12 cellular contexts compared by ENCODE assay signal in genomic region chr3:184603156-184604030, GRCh38. TPM values are rescaled to one million over a fixed set of nuclear protein-coding genes. Genes with fewer than 3 reads are reported as not detected.
DNase-seq lines count a peak whose midpoint lies in the region; ATAC-seq, FAIRE-seq and TF ChIP-seq lines count a peak whose summit lies in the region.
"Had no signal": no experiment of that assay in that cellular context is flagged by ENCODE, and none has a peak within 500 bp of the region (broad histone marks: within the 10 kb centered on the region; RNA-seq: fewer than 3 reads in every experiment).

No MANE protein-coding gene starts in this region.

- intact Hi-C loops in ovary (cut with DNase I), result loop anchor here in 2 of 4 donors (5.0 kb wide), 2 partner anchors 36 to 74 kb away; no protein-coding TSS in a partner anchor

- no peaks in the 10 kb centered on the region for H3K9me3 Mint-ChIP-seq in WTC11
- no peaks in the 10 kb centered on the region for H3K9me3 Mint-ChIP-seq in stimulated activated effector memory CD8-positive, alpha-beta T cell treated with anti-CD3 and anti-CD28 coated beads, Interleukin-12 subunit alpha, Interleukin-12 subunit beta, amount 100 ng/mL, for 72 hours
- H3K9me3 Mint-ChIP-seq: HFFc6 had no signal

- CTCF ChIA-PET in WTC11 (lab: Charles Lee), result interaction anchor here (0.9 to 5.9 kb wide), 11 partner anchors 11 to 175 kb away, joined by 3 to 78 read pairs (median 4); partner anchors contain the start of gene EPHB3

- FAIRE-seq in frontal cortex (lab: Jason Lieb, UNC), result no peak
- FAIRE-seq: endothelial cell of umbilical vein had no signal

- no peaks in the 10 kb centered on the region for H4K20me1 ChIP-seq in Karpas-422 (ENCODE audit: insufficient read depth, low read depth, low read length)

- no peaks in the 10 kb centered on the region for H3K79me2 ChIP-seq in Karpas-422 (ENCODE audit: low read length)

- no peak overlapping the region for H2AFZ ChIP-seq in Karpas-422 (ENCODE audit: low read length)

- peak; percentile 25 for DNase-seq in CD1c-positive myeloid dendritic cell (ENCODE audit: extremely low spot score)
- no peak for DNase-seq in WTC11 (ENCODE audit: low spot score)
- no peak for DNase-seq in right atrium auricular region (ENCODE audit: low spot score)
- DNase-seq in ovary, result peak in 1 of 5 donors; percentile 49
- DNase-seq in stimulated activated effector memory CD8-positive, alpha-beta T cell treated with anti-CD3 and anti-CD28 coated beads, Interleukin-12 subunit alpha, Interleukin-12 subunit beta, amount 100 ng/mL, for 72 hours (ENCODE audit: low spot score in 2 of 2), result no peak
- no peak for DNase-seq in Karpas-422
- DNase-seq in frontal cortex (ENCODE audit: low spot score in 2 of 2), result no peak
- DNase-seq in NCI-H345 (lab: John Stamatoyannopoulos, UW), result no peak
- DNase-seq: HFFc6, T-helper 1 cell had no signal

- no peak for ATAC-seq in WTC11
- ATAC-seq in stimulated activated effector memory CD8-positive, alpha-beta T cell treated with anti-CD3 and anti-CD28 coated beads, Interleukin-12 subunit alpha, Interleukin-12 subunit beta, amount 100 ng/mL, for 72 hours, result no peak

- no peaks in the 10 kb centered on the region for H3K9me2 ChIP-seq in Karpas-422 (replicated peaks; ENCODE audit: insufficient read depth, low read length)

- POLR2A ChIA-PET in WTC11 (lab: Charles Lee), result interaction anchor here (0.7 to 1.7 kb wide), 4 partner anchors 11 to 135 kb away, joined by 3 to 7 read pairs (median 4); no protein-coding TSS in a partner anchor

- H3K4me2 ChIP-seq in Karpas-422 (ENCODE audit: low read depth, low read length, poor library complexity, severe bottlenecking), result no peak overlapping the region

- H3K36me3 ChIP-seq in right atrium auricular region, result no peaks in the 10 kb centered on the region
- no peaks in the 10 kb centered on the region for H3K36me3 ChIP-seq in ovary
- no peaks in the 10 kb centered on the region for H3K36me3 ChIP-seq in Karpas-422 (ENCODE audit: insufficient read depth, low read length)

- TF ChIP-seq EP300 in ovary (IDR thresholded peaks at IDR 0.05), result no peak

- no peaks in the 10 kb centered on the region for H3K9me3 ChIP-seq in right atrium auricular region
- no peaks in the 10 kb centered on the region for H3K9me3 ChIP-seq in ovary
- H3K9me3 ChIP-seq in Karpas-422 (ENCODE audit: low read length), result no peaks in the 10 kb centered on the region

- H3K9ac ChIP-seq in Karpas-422 (ENCODE audit: low read length), result no peak overlapping the region

- WGBS in ovary, 3 donors, result 8 to 12% (median 9%) methylated on average over 20 of the region's 20 CpGs

- no peak for TF ChIP-seq CTCF in WTC11 (IDR thresholded peaks at IDR 0.05)
- TF ChIP-seq CTCF in right atrium auricular region (IDR thresholded peaks at IDR 0.05), result no peak
- TF ChIP-seq CTCF in ovary (IDR thresholded peaks at IDR 0.05), result no peak

- H3K4me1 ChIP-seq in right atrium auricular region (peaks cover 0 to 41% of the 10 kb centered on the region in 2 donors), ovary (ENCODE audit: insufficient read depth) (peaks cover 7% of the 10 kb centered on the region), Karpas-422 (ENCODE audit: low read length) (no peaks in the 10 kb centered on the region)

- no peaks in the 10 kb centered on the region for H3K27me3 ChIP-seq in right atrium auricular region
- no peaks in the 10 kb centered on the region for H3K27me3 ChIP-seq in ovary
- no peaks in the 10 kb centered on the region for H3K27me3 ChIP-seq in Karpas-422 (ENCODE audit: low read length)

- peak overlapping the region; percentile 29 to 52 for H3K4me3 ChIP-seq in right atrium auricular region
- peak overlapping the region; percentile 41 for H3K4me3 ChIP-seq in ovary
- H3K4me3 ChIP-seq in Karpas-422 (ENCODE audit: low read length), result no peak overlapping the region

- peaks cover 92% of the 10 kb centered on the region for H3K27me3 Mint-ChIP-seq in WTC11 (ENCODE audit: low read depth)

- H3K27ac ChIP-seq in right atrium auricular region (peak overlapping the region in 1 of 2 donors; percentile 48), ovary (peak overlapping the region; percentile 60 to 76), Karpas-422 (ENCODE audit: low read length) (no peak overlapping the region)

- H3K4me3 Mint-ChIP-seq in WTC11, result peak overlapping the region; percentile 71
- H3K4me3 Mint-ChIP-seq in stimulated activated effector memory CD8-positive, alpha-beta T cell treated with anti-CD3 and anti-CD28 coated beads, Interleukin-12 subunit alpha, Interleukin-12 subunit beta, amount 100 ng/mL, for 72 hours, result no peak overlapping the region
- H3K4me3 Mint-ChIP-seq: HFFc6 had no signal

- no peak for TF ChIP-seq POLR2A in ovary (IDR thresholded peaks at IDR 0.05)

- no peaks in the 10 kb centered on the region for H3K36me3 Mint-ChIP-seq in WTC11
- H3K36me3 Mint-ChIP-seq in stimulated activated effector memory CD8-positive, alpha-beta T cell treated with anti-CD3 and anti-CD28 coated beads, Interleukin-12 subunit alpha, Interleukin-12 subunit beta, amount 100 ng/mL, for 72 hours, result peaks cover 6% of the 10 kb centered on the region

- H3K4me1 Mint-ChIP-seq in WTC11, result peaks cover 37% of the 10 kb centered on the region
- peaks cover 36% of the 10 kb centered on the region for H3K4me1 Mint-ChIP-seq in stimulated activated effector memory CD8-positive, alpha-beta T cell treated with anti-CD3 and anti-CD28 coated beads, Interleukin-12 subunit alpha, Interleukin-12 subunit beta, amount 100 ng/mL, for 72 hours

- no peak overlapping the region for H3K27ac Mint-ChIP-seq in WTC11
- no peak overlapping the region for H3K27ac Mint-ChIP-seq in stimulated activated effector memory CD8-positive, alpha-beta T cell treated with anti-CD3 and anti-CD28 coated beads, Interleukin-12 subunit alpha, Interleukin-12 subunit beta, amount 100 ng/mL, for 72 hours
- H3K27ac Mint-ChIP-seq: HFFc6 had no signal

TF ChIP-seq in WTC11, 78 proteins besides CTCF, POLR2A, EP300 and RAD21:
- TF ChIP-seq SP1 (CRISPR knock-in tag; conservative IDR thresholded peaks at IDR 0.05) (no peak), NR1H2 (CRISPR knock-in tag; IDR thresholded peaks at IDR 0.05) (no peak)
- TF ChIP-seq, protein P1, sequence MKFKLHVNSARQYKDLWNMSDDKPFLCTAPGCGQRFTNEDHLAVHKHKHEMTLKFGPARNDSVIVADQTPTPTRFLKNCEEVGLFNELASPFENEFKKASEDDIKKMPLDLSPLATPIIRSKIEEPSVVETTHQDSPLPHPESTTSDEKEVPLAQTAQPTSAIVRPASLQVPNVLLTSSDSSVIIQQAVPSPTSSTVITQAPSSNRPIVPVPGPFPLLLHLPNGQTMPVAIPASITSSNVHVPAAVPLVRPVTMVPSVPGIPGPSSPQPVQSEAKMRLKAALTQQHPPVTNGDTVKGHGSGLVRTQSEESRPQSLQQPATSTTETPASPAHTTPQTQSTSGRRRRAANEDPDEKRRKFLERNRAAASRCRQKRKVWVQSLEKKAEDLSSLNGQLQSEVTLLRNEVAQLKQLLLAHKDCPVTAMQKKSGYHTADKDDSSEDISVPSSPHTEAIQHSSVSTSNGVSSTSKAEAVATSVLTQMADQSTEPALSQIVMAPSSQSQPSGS (CRISPR knock-in tag; IDR thresholded peaks at IDR 0.05; ENCODE audit: borderline replicate concordance, low read depth), result no peak
TF ChIP-seq in WTC11: peak in this region for 0.

RNA-seq across cellular contexts. Expression of gene EPHB3, which starts 41.8 kb away (rescaled TPM):
- total RNA-seq in WTC11 (2021) (5.3 to 11.4 TPM (median 6.3 TPM) in 3 replicates), right atrium auricular region (1 to 10 TPM; 2.1 to 5.1 TPM), ovary (10 to 100 TPM in 6 of 7 donors, 1 to 10 TPM in 1; 5.6 to 31.0 (median 16.1) TPM), frontal cortex (5.7 TPM)
- 1 to 10 TPM; 2.1 to 7.3 TPM for polyA plus RNA-seq in ovary
- not detected in 2 replicates for total RNA-seq in Karpas-422 (2014; rRNA removed; shearing (Covaris generic); ENCODE audit: low replicate concordance)
- total RNA-seq: endothelial cell of umbilical vein, NCI-H460 had no signal
